In the genomic region with DNA sequence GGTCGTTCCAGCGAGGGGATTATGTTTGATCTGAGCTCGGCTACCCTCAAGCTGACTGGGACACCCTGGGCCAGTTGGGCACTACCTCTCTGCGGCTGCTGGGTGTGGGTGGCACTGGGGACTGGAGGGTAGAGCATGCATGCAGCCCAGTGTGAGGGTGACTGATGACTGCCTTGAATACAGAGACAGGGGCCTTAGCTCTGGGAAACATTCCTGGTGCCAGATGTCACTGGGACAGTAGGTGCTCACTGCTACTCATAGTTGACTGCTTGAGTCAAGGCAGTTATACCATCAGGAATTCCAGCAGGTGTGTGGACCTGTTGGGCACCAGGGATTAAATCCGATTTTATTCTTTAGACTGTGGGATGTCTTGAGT, we compare ENCODE assay signal across 9 cellular contexts. TPM values are rescaled to one million over a fixed set of nuclear protein-coding genes. Genes with fewer than 3 reads are reported as not detected.
A peak's percentile ranks its signal among the peaks of the same experiment; 100 is the strongest.
DNase-seq lines count a peak whose midpoint lies in the region; ATAC-seq, FAIRE-seq and TF ChIP-seq lines count a peak whose summit lies in the region.
"Had no signal": no experiment of that assay in that cellular context is flagged by ENCODE, and none has a peak within 500 bp of the region (broad histone marks: within the 10 kb centered on the region; RNA-seq: fewer than 3 reads in every experiment).

No MANE protein-coding gene starts in this region.

- H3K4me3 Mint-ChIP-seq in CD8-positive, alpha-beta memory T cell = peak overlapping the region in 4 of 7 donors; percentile 16 to 66 (median 48)
- peak overlapping the region; percentile 96 for H3K4me3 Mint-ChIP-seq in osteocyte (ENCODE audit: unreplicated experiment)
- H3K4me3 Mint-ChIP-seq in activated CD4-positive, alpha-beta memory T cell treated with anti-CD3 and anti-CD28 coated beads, Interleukin-2, amount 10 ng/mL, durations not matched to agents 7 days and 5 days = no peak overlapping the region

- peaks cover 66 to 93% of the 10 kb centered on the region in 2 donors for H3K27me3 Mint-ChIP-seq in CD8-positive, alpha-beta memory T cell
- H3K27me3 Mint-ChIP-seq in osteocyte (ENCODE audit: unreplicated experiment) = peaks cover 29% of the 10 kb centered on the region
- H3K27me3 Mint-ChIP-seq in activated CD4-positive, alpha-beta memory T cell treated with anti-CD3 and anti-CD28 coated beads, Interleukin-2, amount 10 ng/mL, durations not matched to agents 7 days and 5 days = peaks cover 92% of the 10 kb centered on the region

- peaks cover 12% of the 10 kb centered on the region for H3K4me1 ChIP-seq in CD8-positive, alpha-beta memory T cell (ENCODE audit: insufficient read depth, low read length)

- POLR2A ChIA-PET in CD8-positive, alpha-beta memory T cell (lab: Charles Lee) = no interaction called here
- POLR2A ChIA-PET in activated CD4-positive, alpha-beta memory T cell treated with anti-CD3 and anti-CD28 coated beads, Interleukin-2, amount 10 ng/mL, durations not matched to agents 7 days and 5 days (lab: Charles Lee) = no interaction called here

- H3K4me3 ChIP-seq in CD8-positive, alpha-beta memory T cell (ENCODE audit: low read length) = no peak overlapping the region
- H3K4me3 ChIP-seq in dorsolateral prefrontal cortex = peak overlapping the region in 46 of 59 donors; percentile 32 to 71 (median 56)

- no peaks in the 10 kb centered on the region for H3K36me3 Mint-ChIP-seq in CD8-positive, alpha-beta memory T cell
- H3K36me3 Mint-ChIP-seq in osteocyte (ENCODE audit: unreplicated experiment) = peaks cover 3% of the 10 kb centered on the region
- H3K36me3 Mint-ChIP-seq in activated CD4-positive, alpha-beta memory T cell treated with anti-CD3 and anti-CD28 coated beads, Interleukin-2, amount 10 ng/mL, durations not matched to agents 7 days and 5 days (ENCODE audit: low read depth) = peaks cover 5% of the 10 kb centered on the region

- H3K4me1 Mint-ChIP-seq in CD8-positive, alpha-beta memory T cell = peaks cover 12 to 49% (median 17%) of the 10 kb centered on the region in 3 donors
- H3K4me1 Mint-ChIP-seq in osteocyte (ENCODE audit: unreplicated experiment) = peaks cover 23% of the 10 kb centered on the region
- peaks cover 20% of the 10 kb centered on the region for H3K4me1 Mint-ChIP-seq in activated CD4-positive, alpha-beta memory T cell treated with anti-CD3 and anti-CD28 coated beads, Interleukin-2, amount 10 ng/mL, durations not matched to agents 7 days and 5 days

- no peak overlapping the region for H3K27ac Mint-ChIP-seq in CD8-positive, alpha-beta memory T cell
- H3K27ac Mint-ChIP-seq in osteocyte (ENCODE audit: unreplicated experiment) = peak overlapping the region; percentile 96
- H3K27ac Mint-ChIP-seq in activated CD4-positive, alpha-beta memory T cell treated with anti-CD3 and anti-CD28 coated beads, Interleukin-2, amount 10 ng/mL, durations not matched to agents 7 days and 5 days = no peak overlapping the region

- TF ChIP-seq CTCF in dorsolateral prefrontal cortex (IDR thresholded peaks at IDR 0.05 in 54 of 56, conservative IDR thresholded peaks at IDR 0.05 in 2 of 56; ENCODE audit: low read depth in 1 of 56, partially characterized antibody in 56 of 56) = no peak
- TF ChIP-seq CTCF in osteocyte (IDR thresholded peaks at IDR 0.05) = no peak

- intact Hi-C loops in dorsolateral prefrontal cortex (cut with DNase I) = no loop called here

- CTCF ChIA-PET in CD8-positive, alpha-beta memory T cell (lab: Charles Lee) = interaction anchor here (0.6 to 1.0 kb wide), 2 partner anchors 14 to 94 kb away, joined by 3 read pairs; no protein-coding TSS in a partner anchor
- CTCF ChIA-PET in activated CD4-positive, alpha-beta memory T cell treated with anti-CD3 and anti-CD28 coated beads, Interleukin-2, amount 10 ng/mL, durations not matched to agents 7 days and 5 days (lab: Charles Lee) = no interaction called here

- no peak for DNase-seq in CD8-positive, alpha-beta memory T cell
- DNase-seq in HTR-8/SVneo (ENCODE audit: insufficient read length, low spot score) (no peak), dorsolateral prefrontal cortex (no peak), osteocyte (ENCODE audit: extremely low spot score, unreplicated experiment) (no peak), dedifferentiated amniotic fluid mesenchymal stem cell (ENCODE audit: extremely low spot score) (no peak), cortex of kidney (lab: John Stamatoyannopoulos, UW) (no peak)
- DNase-seq in activated CD4-positive, alpha-beta memory T cell treated with anti-CD3 and anti-CD28 coated beads, Interleukin-2, amount 10 ng/mL, durations not matched to agents 7 days and 5 days = no peak
- DNase-seq: activated gamma-delta T cell had no signal

- peaks cover 68% of the 10 kb centered on the region for H3K27me3 ChIP-seq in CD8-positive, alpha-beta memory T cell (ENCODE audit: insufficient read depth, low read length, poor library complexity, severe bottlenecking)
- H3K27me3 ChIP-seq in dorsolateral prefrontal cortex = peaks cover 0 to 100% (median 98%) of the 10 kb centered on the region in 45 donors

- no peaks in the 10 kb centered on the region for H3K36me3 ChIP-seq in CD8-positive, alpha-beta memory T cell (ENCODE audit: insufficient read depth, low read length)

- no peaks in the 10 kb centered on the region for H3K9me3 ChIP-seq in CD8-positive, alpha-beta memory T cell (ENCODE audit: low read length)

- H3K9me3 Mint-ChIP-seq in CD8-positive, alpha-beta memory T cell = no peaks in the 10 kb centered on the region
- no peaks in the 10 kb centered on the region for H3K9me3 Mint-ChIP-seq in osteocyte (ENCODE audit: unreplicated experiment)
- no peaks in the 10 kb centered on the region for H3K9me3 Mint-ChIP-seq in activated CD4-positive, alpha-beta memory T cell treated with anti-CD3 and anti-CD28 coated beads, Interleukin-2, amount 10 ng/mL, durations not matched to agents 7 days and 5 days

- FAIRE-seq in HTR-8/SVneo (lab: Jason Lieb, UNC) = peak; percentile 69

- no peak overlapping the region for H3K27ac ChIP-seq in CD8-positive, alpha-beta memory T cell (ENCODE audit: low read depth, low read length)
- H3K27ac ChIP-seq in dorsolateral prefrontal cortex = no peak overlapping the region

- no peak for ATAC-seq in HG03469 (IDR thresholded peaks at IDR 0.05; ENCODE audit: unreplicated experiment)

RNA-seq across cellular contexts. Expression of a gene that starts 1.7 kb away (rescaled TPM):
- total RNA-seq in CD8-positive, alpha-beta memory T cell = not detected
- not detected for polyA plus RNA-seq in CD8-positive, alpha-beta memory T cell
- total RNA-seq in dorsolateral prefrontal cortex = 1 to 10 TPM in 28 of 120 experiments, under 1 TPM in 65, not detected in 27; 0.32 to 3.4 (median 0.69) TPM
- total RNA-seq in osteocyte = 5.9 and 8.3 TPM in 2 replicates
- not detected for total RNA-seq in activated CD4-positive, alpha-beta memory T cell treated with anti-CD3 and anti-CD28 coated beads, Interleukin-2, amount 10 ng/mL, durations not matched to agents 7 days and 5 days

RNA-seq across cellular contexts. Expression of a gene that starts 33.6 kb away (rescaled TPM):
- total RNA-seq in CD8-positive, alpha-beta memory T cell = not detected
- not detected for polyA plus RNA-seq in CD8-positive, alpha-beta memory T cell
- total RNA-seq in dorsolateral prefrontal cortex (1 to 10 TPM in 11 of 120 experiments, under 1 TPM in 12, not detected in 97; 0.23 to 1.8 (median 1.00) TPM), osteocyte (6.3 and 6.5 TPM in 2 replicates)
- total RNA-seq in activated CD4-positive, alpha-beta memory T cell treated with anti-CD3 and anti-CD28 coated beads, Interleukin-2, amount 10 ng/mL, durations not matched to agents 7 days and 5 days = not detected
